ENCODE assay signal across 9 cellular contexts in genomic region chr19:46579286-46579944, GRCh38. TPM values are rescaled to one million over a fixed set of nuclear protein-coding genes. Genes with fewer than 3 reads are reported as not detected.
DNase-seq lines count a peak whose midpoint lies in the region; ATAC-seq and TF ChIP-seq lines count a peak whose summit lies in the region.
"Had no signal": no experiment of that assay in that cellular context is flagged by ENCODE, and none has a peak within 500 bp of the region (broad histone marks: within the 10 kb centered on the region; RNA-seq: fewer than 3 reads in every experiment).

No MANE protein-coding gene starts in this region.

- H3K4me3 ChIP-seq in AG04449 (ENCODE audit: low read depth, low read length) (no peak overlapping the region), lower lobe of right lung (no peak overlapping the region), left lung (no peak overlapping the region), right cardiac atrium (ENCODE audit: low read length) (no peak overlapping the region)
- H3K4me3 ChIP-seq: SJSA1 had no signal

- H3K4me1 Mint-ChIP-seq in activated T-cell treated with anti-CD3 and anti-CD28 coated beads, Interleukin-2, amount 50 U/mL, for 4 hours (ENCODE audit: low read depth), result peaks cover 20% of the 10 kb centered on the region

- H3K27ac ChIP-seq in lower lobe of right lung (no peak overlapping the region), left lung (no peak overlapping the region), right cardiac atrium (ENCODE audit: low read length) (no peak overlapping the region)
- H3K27ac ChIP-seq: SJSA1 had no signal

- no peaks in the 10 kb centered on the region for H3K36me3 Mint-ChIP-seq in activated T-cell treated with anti-CD3 and anti-CD28 coated beads, Interleukin-2, amount 50 U/mL, for 4 hours (ENCODE audit: insufficient read depth)

- H3K9me3 Mint-ChIP-seq in activated T-cell treated with anti-CD3 and anti-CD28 coated beads, Interleukin-2, amount 50 U/mL, for 4 hours, result no peaks in the 10 kb centered on the region

- H3K27me3 Mint-ChIP-seq in activated T-cell treated with anti-CD3 and anti-CD28 coated beads, Interleukin-2, amount 50 U/mL, for 4 hours (ENCODE audit: low read depth), result no peaks in the 10 kb centered on the region

- WGBS in right cardiac atrium, result 27% methylated on average over 10 of the region's 10 CpGs

- intact Hi-C loops in lower lobe of right lung (cut with DNase I), result no loop called here
- intact Hi-C loops in left lung (cut with DNase I), result no loop called here
- intact Hi-C loops in right cardiac atrium (cut with DNase I), result no loop called here

- POLR2A ChIA-PET in AG04449 (lab: Yijun Ruan, JAX), result no interaction called here

- CTCF ChIA-PET in AG04449 (lab: Yijun Ruan, JAX), result interaction anchor here (1.0 to 1.6 kb wide), 4 partner anchors 10 to 82 kb away, joined by 3 to 5 read pairs (median 4); no protein-coding TSS in a partner anchor

- TF ChIP-seq CTCF in AG04449 (IDR thresholded peaks at IDR 0.05; ENCODE audit: insufficient read depth, low read length, missing control alignments) (peak; percentile 37), GM13976 (IDR thresholded peaks at IDR 0.05; ENCODE audit: borderline replicate concordance, control extremely low read depth, extremely low read depth, insufficient read depth, missing control alignments) (peak; percentile 24), lower lobe of right lung (IDR thresholded peaks at IDR 0.05) (peak; percentile 39), left lung (IDR thresholded peaks at IDR 0.05) (no peak)

- no peak overlapping the region for H3K4me3 Mint-ChIP-seq in activated T-cell treated with anti-CD3 and anti-CD28 coated beads, Interleukin-2, amount 50 U/mL, for 4 hours

- in situ Hi-C loops in GM13976 (cut with MboI; ENCODE audit: low sequenced_read_pairs, unreplicated experiment), result no loop called here

- H3K9me3 ChIP-seq in lower lobe of right lung, result no peaks in the 10 kb centered on the region
- no peaks in the 10 kb centered on the region for H3K9me3 ChIP-seq in left lung
- no peaks in the 10 kb centered on the region for H3K9me3 ChIP-seq in right cardiac atrium (ENCODE audit: control insufficient read depth, low read length)
- H3K9me3 ChIP-seq: SJSA1 had no signal

- DNase-seq in AG04449 (ENCODE audit: low read depth, low spot score) (no peak), GM13976 (ENCODE audit: low spot score) (peak; percentile 47), lower lobe of right lung (no peak), left lung (no peak), right cardiac atrium (no peak)
- peak; percentile 47 for DNase-seq in activated T-cell treated with anti-CD3 and anti-CD28 coated beads, Interleukin-2, amount 50 U/mL, for 4 hours

- peak; percentile 27 to 79 for ATAC-seq in activated T-cell treated with anti-CD3 and anti-CD28 coated beads, Interleukin-2, amount 50 U/mL, for 4 hours
- ATAC-seq in lower lobe of right lung (no peak), GM19397 (IDR thresholded peaks at IDR 0.05; ENCODE audit: unreplicated experiment) (no peak), left lung (no peak), right cardiac atrium (no peak), HG03135 (IDR thresholded peaks at IDR 0.05; ENCODE audit: unreplicated experiment) (no peak)

- H3K27me3 ChIP-seq in lower lobe of right lung (ENCODE audit: low read depth) (no peaks in the 10 kb centered on the region), left lung (no peaks in the 10 kb centered on the region), right cardiac atrium (ENCODE audit: control insufficient read depth, insufficient read depth) (no peaks in the 10 kb centered on the region)
- H3K27me3 ChIP-seq: SJSA1 had no signal

- H3K36me3 ChIP-seq in lower lobe of right lung (no peaks in the 10 kb centered on the region), left lung (no peaks in the 10 kb centered on the region)
- H3K36me3 ChIP-seq: SJSA1 had no signal

- peaks cover 4% of the 10 kb centered on the region for H3K4me1 ChIP-seq in lower lobe of right lung
- peaks cover 0 to 5% of the 10 kb centered on the region in 2 donors for H3K4me1 ChIP-seq in left lung
- no peaks in the 10 kb centered on the region for H3K4me1 ChIP-seq in right cardiac atrium (ENCODE audit: control insufficient read depth, insufficient read depth, low read length)

RNA-seq across cellular contexts. Expression of gene CALM3, which starts 21.7 kb away (rescaled TPM):
- 100 to 1,000 TPM; 237 to 257 (median 239) TPM for total RNA-seq in activated T-cell treated with anti-CD3 and anti-CD28 coated beads, Interleukin-2, amount 50 U/mL, for 4 hours
- total RNA-seq in lower lobe of right lung (155 TPM), left lung (100 to 1,000 TPM; 178 to 225 TPM), right cardiac atrium (100 to 1,000 TPM; 232 to 357 (median 343) TPM)
- 365 TPM for polyA plus RNA-seq in right cardiac atrium

RNA-seq across cellular contexts. Expression of gene PTGIR, which starts 45.5 kb away (rescaled TPM):
- 1 to 10 TPM; 2.2 to 5.8 (median 4.3) TPM for total RNA-seq in activated T-cell treated with anti-CD3 and anti-CD28 coated beads, Interleukin-2, amount 50 U/mL, for 4 hours
- total RNA-seq in lower lobe of right lung, result 6.9 TPM
- 10 to 100 TPM in 1 of 2 donors, 1 to 10 TPM in 1; 9.8 to 12.1 TPM for total RNA-seq in left lung
- total RNA-seq in right cardiac atrium, result 10 to 100 TPM in 2 of 4 donors, 1 to 10 TPM in 2; 7.6 to 13.5 (median 9.5) TPM
- polyA plus RNA-seq in right cardiac atrium, result 6.7 TPM
- total RNA-seq: SJSA1 had no signal

RNA-seq across cellular contexts. Expression of gene GNG8, which starts 56.6 kb away (rescaled TPM):
- total RNA-seq in activated T-cell treated with anti-CD3 and anti-CD28 coated beads, Interleukin-2, amount 50 U/mL, for 4 hours, result 1 to 10 TPM; 1.5 to 2.6 (median 2.4) TPM
- not detected for total RNA-seq in lower lobe of right lung
- total RNA-seq in left lung, result not detected
- total RNA-seq in right cardiac atrium, result 1 to 10 TPM; 3.0 to 7.4 (median 4.7) TPM
- not detected for polyA plus RNA-seq in right cardiac atrium
- total RNA-seq: SJSA1 had no signal

Comparison
In these comparisons a context has a peak if more than half of its experiments do, and no peak if none do; other contexts are left out.
1. DNase-seq: peak in GM13976 (single experiment) and activated T-cell treated with anti-CD3 and anti-CD28 coated beads, Interleukin-2, amount 50 U/mL, for 4 hours (single experiment); none in AG04449 (single experiment), lower lobe of right lung (single experiment), left lung (0 of 2) and right cardiac atrium (0 of 3).
2. CTCF ChIP-seq: peak in AG04449 (single experiment), GM13976 (single experiment) and lower lobe of right lung (single experiment); none in left lung (0 of 2).
3. ATAC-seq: peak in activated T-cell treated with anti-CD3 and anti-CD28 coated beads, Interleukin-2, amount 50 U/mL, for 4 hours (2 of 2); none in lower lobe of right lung (0 of 2), GM19397 (single experiment), left lung (single experiment), right cardiac atrium (0 of 2) and HG03135 (single experiment).